In genomic region chr19:46076951-46077814, GRCh38 we compare ENCODE assay signal across 9 cellular contexts. TPM values are rescaled to one million over a fixed set of nuclear protein-coding genes. Genes with fewer than 3 reads are reported as not detected.
DNase-seq lines count a peak whose midpoint lies in the region; ATAC-seq and TF ChIP-seq lines count a peak whose summit lies in the region.
"Had no signal": no experiment of that assay in that cellular context is flagged by ENCODE, and none has a peak within 500 bp of the region (broad histone marks: within the 10 kb centered on the region; RNA-seq: fewer than 3 reads in every experiment).

No MANE protein-coding gene starts in this region.

- POLR2A ChIA-PET in Caco-2 (lab: Charles Lee) = interaction anchor here (1.3 kb wide), 1 partner anchor 49 kb away, joined by 4 read pairs; no protein-coding TSS in a partner anchor

- H3K36me3 Mint-ChIP-seq in Caco-2 (ENCODE audit: insufficient read depth, unreplicated experiment) (peaks cover 5% of the 10 kb centered on the region), osteocyte (ENCODE audit: unreplicated experiment) (no peaks in the 10 kb centered on the region)

- H3K9me3 Mint-ChIP-seq in Caco-2 (ENCODE audit: unreplicated experiment) (no peaks in the 10 kb centered on the region), osteocyte (ENCODE audit: unreplicated experiment) (no peaks in the 10 kb centered on the region)

- intact Hi-C loops in Caco-2 (cut with micrococcal nuclease; ENCODE audit: unreplicated experiment) = loop anchor here (1.0 kb wide), 2 partner anchors 48 to 188 kb away; no protein-coding TSS in a partner anchor

- H3K36me3 ChIP-seq in Caco-2 (ENCODE audit: control insufficient read depth, insufficient read depth, low read length) = no peaks in the 10 kb centered on the region

- H3K4me1 Mint-ChIP-seq in Caco-2 (ENCODE audit: low read depth, unreplicated experiment) (peaks cover 22% of the 10 kb centered on the region), osteocyte (ENCODE audit: unreplicated experiment) (peaks cover 19% of the 10 kb centered on the region)

- no TSS peak for BruUV-seq in Caco-2 (replicated peaks; lab: Mats Ljungman, UMichigan)

- no peaks in the 10 kb centered on the region for H3K27me3 ChIP-seq in Caco-2 (replicated peaks; ENCODE audit: control insufficient read depth, insufficient read depth, low read length)

- H3K27me3 Mint-ChIP-seq in Caco-2 (ENCODE audit: insufficient read depth, unreplicated experiment) (no peaks in the 10 kb centered on the region), osteocyte (ENCODE audit: unreplicated experiment) (peaks cover 60% of the 10 kb centered on the region)

- ATAC-seq in HG03521 (IDR thresholded peaks at IDR 0.05; ENCODE audit: unreplicated experiment) (no peak), GM21526 (IDR thresholded peaks at IDR 0.05; ENCODE audit: low FRiP score, unreplicated experiment) (no peak)

- H3K27ac Mint-ChIP-seq in Caco-2 (ENCODE audit: unreplicated experiment) (peak overlapping the region; percentile 57), osteocyte (ENCODE audit: unreplicated experiment) (no peak overlapping the region)
- H3K27ac Mint-ChIP-seq: T-helper 1 cell treated with Interleukin-12 subunit alpha and Interleukin-12 subunit beta and Interleukin-4 antibody, amounts not matched to agents 30 μg/mL and 1 μg/mL, for 36 hours had no signal

- peaks cover 5% of the 10 kb centered on the region; the same call in 1 of the 2 replicates for H3K4me1 ChIP-seq in Caco-2

- CTCF ChIA-PET in Caco-2 (lab: Charles Lee) = interaction anchor here (0.5 to 4.7 kb wide), 34 partner anchors 9 to 308 kb away, joined by 3 to 156 read pairs (median 5); partner anchors contain the start of genes DMWD, IGFL2, IGFL4 and IRF2BP1

- H3K4me3 Mint-ChIP-seq in Caco-2 (ENCODE audit: unreplicated experiment) = peak overlapping the region; percentile 86
- H3K4me3 Mint-ChIP-seq in osteocyte (ENCODE audit: unreplicated experiment) = no peak overlapping the region
- H3K4me3 Mint-ChIP-seq: T-helper 1 cell treated with Interleukin-12 subunit alpha and Interleukin-12 subunit beta and Interleukin-4 antibody, amounts not matched to agents 30 μg/mL and 1 μg/mL, for 36 hours had no signal

- DNase-seq in Caco-2 (peak; percentile 90 to 92), HUDEP-2 (lab: John Stamatoyannopoulos, UW; ENCODE audit: unreplicated experiment in 76 of 76) (peak in 60 of 76 experiments; percentile 8 to 78 (median 45)), NCI-H774 (lab: John Stamatoyannopoulos, UW) (peak; percentile 86), glomerular visceral epithelial cell (ENCODE audit: extremely low spot score) (peak; percentile 87), osteocyte (ENCODE audit: extremely low spot score, unreplicated experiment) (no peak)
- DNase-seq in activated naive CD4-positive, alpha-beta T cell treated with anti-CD3 and anti-CD28 coated beads, Interleukin-2, amount 50 U/mL, for 16 hours = peak; percentile 29

- TF ChIP-seq CTCF in Caco-2 (IDR thresholded peaks at IDR 0.05; ENCODE audit: insufficient read depth in 1 of 2, low read depth in 1 of 2, low read length in 1 of 2, severe bottlenecking in 1 of 2, unreplicated experiment in 1 of 2) = peak; percentile 98 to 100
- peak; percentile 99 for TF ChIP-seq CTCF in osteocyte (IDR thresholded peaks at IDR 0.05)

- no peaks in the 10 kb centered on the region; the same call in 1 of the 2 replicates for H3K9me3 ChIP-seq in Caco-2

- H3K4me3 ChIP-seq in Caco-2 (ENCODE audit: low read depth, low read length) = peak overlapping the region; percentile 53

RNA-seq across cellular contexts. Expression of gene IGFL4, which starts 36.4 kb away (rescaled TPM):
- total RNA-seq in Caco-2 (2022) (3.9 and 4.4 TPM in 2 replicates), osteocyte (not detected in 2 replicates)

RNA-seq across cellular contexts. Expression of gene IGFL3, which starts 47.3 kb away (rescaled TPM):
- 0.53 TPM in 1 of 2 replicates, not detected in the other for total RNA-seq in Caco-2 (2022)
- total RNA-seq in osteocyte = not detected in 2 replicates

RNA-seq across cellular contexts. Expression of gene PGLYRP1, which starts 54.3 kb away (rescaled TPM):
- total RNA-seq in Caco-2 (2022) (not detected in 2 replicates), osteocyte (not detected in 2 replicates)
